In the genomic region with DNA sequence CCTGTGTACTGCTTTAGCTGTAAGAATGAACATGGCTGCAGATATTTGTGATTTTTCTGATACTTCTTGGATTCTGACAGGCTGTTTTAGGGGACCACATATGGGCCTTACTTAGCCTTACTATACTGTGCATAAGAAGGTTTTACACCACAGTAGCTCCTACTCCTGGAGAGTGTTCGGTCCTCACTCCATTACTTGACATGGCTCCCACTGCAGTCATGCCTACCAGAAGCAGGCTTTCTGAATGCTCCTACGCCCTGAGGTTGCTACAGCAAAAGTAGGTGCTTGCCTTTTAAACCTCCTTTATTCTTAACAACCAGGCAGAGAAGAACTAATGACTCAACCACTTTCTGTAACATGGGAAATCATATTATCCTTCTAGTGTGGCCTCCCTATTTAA, we compare ENCODE assay signal across 26 cellular contexts.
"Had no signal": no experiment of that assay in that cellular context is flagged by ENCODE, and none has a peak within 500 bp of the region (broad histone marks: within the 10 kb centered on the region; RNA-seq: fewer than 3 reads in every experiment).

No MANE protein-coding gene starts in this region.

- ATAC-seq: foreskin keratinocyte; gastroesophageal sphincter; heart right ventricle; left ventricle myocardium superior; lower lobe of right lung; natural killer cell treated with Interleukin-12 subunit alpha and Interleukin-12 subunit beta and Interleukin-15 and Interleukin-18, amount 100 ng/mL, for 72 hours; pancreas; right lobe of liver; stimulated activated naive CD8-positive, alpha-beta T cell treated with anti-CD3 and anti-CD28 coated beads, Interleukin-15, amount 100 ng/mL, for 72 hours; upper lobe of right lung had no signal

- H3K4me3 ChIP-seq: coronary artery, esophagus muscularis mucosa, gastroesophageal sphincter, heart right ventricle, lower lobe of right lung, pancreas, right lobe of liver, suprapubic skin, transverse colon, upper lobe of right lung, uterus had no signal

- DNase-seq: dermis blood vessel endothelial cell; effector memory CD4-positive, alpha-beta T cell; foreskin keratinocyte; heart right ventricle; hypothalamus; left ventricle myocardium superior; lower lobe of right lung; pancreas; right lobe of liver; small intestine; stimulated activated CD4-positive, alpha-beta T cell treated with anti-CD3 and anti-CD28 coated beads, Interleukin-15, amount 100 ng/mL, for 24 hours; stimulated activated CD4-positive, alpha-beta T cell treated with anti-CD3 and anti-CD28 coated beads, Interleukin-4, amount 100 ng/mL, for 1 hour; stimulated activated CD8-positive, alpha-beta memory T cell treated with anti-CD3 and anti-CD28 coated beads, Interleukin-4, amount 100 ng/mL, for 48 hours; stimulated activated naive CD4-positive, alpha-beta T cell; stimulated activated naive CD8-positive, alpha-beta T cell treated with anti-CD3 and anti-CD28 coated beads, Interleukin-15, amount 100 ng/mL, for 72 hours; transverse colon; upper lobe of right lung; uterus had no signal

- H3K27ac ChIP-seq: coronary artery, esophagus muscularis mucosa, foreskin keratinocyte, gastroesophageal sphincter, heart right ventricle, lower lobe of right lung, neutrophil, pancreas, right lobe of liver, suprapubic skin, transverse colon, upper lobe of right lung, uterus had no signal

- H3K9me3 ChIP-seq: esophagus muscularis mucosa, gastroesophageal sphincter, heart right ventricle, lower lobe of right lung, neutrophil, pancreas, right lobe of liver, suprapubic skin, transverse colon, upper lobe of right lung, uterus had no signal

- H3K4me1 ChIP-seq: esophagus muscularis mucosa, foreskin keratinocyte, gastroesophageal sphincter, heart right ventricle, lower lobe of right lung, pancreas, right lobe of liver, suprapubic skin, transverse colon, upper lobe of right lung, uterus had no signal

- FAIRE-seq: endothelial cell of umbilical vein, keratinocyte, pancreas, small intestine had no signal

- H3K27me3 ChIP-seq: esophagus muscularis mucosa, foreskin keratinocyte, gastroesophageal sphincter, heart right ventricle, neutrophil, pancreas, right lobe of liver, suprapubic skin, transverse colon, upper lobe of right lung, uterus had no signal

- H3K36me3 ChIP-seq: esophagus muscularis mucosa, gastroesophageal sphincter, heart right ventricle, lower lobe of right lung, neutrophil, pancreas, right lobe of liver, suprapubic skin, transverse colon, upper lobe of right lung, uterus had no signal
